ENCODE assay signal across 8 cellular contexts in genomic region chr7:140876519-140877248, GRCh38. TPM values are rescaled to one million over a fixed set of nuclear protein-coding genes. Genes with fewer than 3 reads are reported as not detected.
DNase-seq lines count a peak whose midpoint lies in the region; ATAC-seq and TF ChIP-seq lines count a peak whose summit lies in the region.

No MANE protein-coding gene starts in this region.

- H3K27ac ChIP-seq in vagina = no peak overlapping the region

- no peaks in the 10 kb centered on the region for H3K4me1 ChIP-seq in vagina

- intact Hi-C loops in vagina (cut with DNase I) = no loop called here

- H3K27me3 ChIP-seq in vagina = no peaks in the 10 kb centered on the region

- no peaks in the 10 kb centered on the region for H3K36me3 ChIP-seq in vagina

- in situ Hi-C loops in ACHN (cut with HindIII; ENCODE audit: low pct_ligation_motif_present, low pct_unique_long_range_greater_than_20kb, low sequenced_read_pairs) = no loop called here

- H3K9me3 ChIP-seq in vagina = no peaks in the 10 kb centered on the region

- TF ChIP-seq CTCF in cardiac fibroblast (IDR thresholded peaks at IDR 0.05; ENCODE audit: low read depth, low read length) (no peak), vagina (IDR thresholded peaks at IDR 0.05) (no peak)

- H3K4me3 ChIP-seq in cardiac fibroblast (replicated peaks in 1 of 2; ENCODE audit: low read depth in 2 of 2, low read length in 2 of 2) = no peak overlapping the region
- no peak overlapping the region for H3K4me3 ChIP-seq in vagina

- peak; percentile 79 for DNase-seq in ACHN
- peak; percentile 60 to 79 for DNase-seq in cardiac fibroblast (ENCODE audit: low read depth in 2 of 2)
- no peak for DNase-seq in activated effector memory CD4-positive, alpha-beta T cell treated with Interleukin-2 at 50 U/mL for 16 hours
- DNase-seq in activated CD4-positive, alpha-beta T cell treated with anti-CD3 and anti-CD28 coated beads, Interleukin-2, amount 50 U/mL, for 1 hour = no peak
- DNase-seq in NCI-H1930 (lab: John Stamatoyannopoulos, UW) = no peak
- no peak for DNase-seq in vagina (ENCODE audit: extremely low spot score in 2 of 2)

- no peak for TF ChIP-seq POLR2A in vagina (IDR thresholded peaks at IDR 0.05)

- ATAC-seq in GM19452 (IDR thresholded peaks at IDR 0.05; ENCODE audit: unreplicated experiment) = peak; percentile 90
- peak; percentile 84 for ATAC-seq in HG03457 (IDR thresholded peaks at IDR 0.05; ENCODE audit: unreplicated experiment)

RNA-seq across cellular contexts. Expression of gene BRAF, which starts 48.0 kb away (rescaled TPM):
- 52.8 TPM for total RNA-seq in vagina

Comparison
In these comparisons a context has a peak if more than half of its experiments do, and no peak if none do; other contexts are left out.
1. DNase-seq: peak in ACHN (single experiment) and cardiac fibroblast (2 of 2); none in activated effector memory CD4-positive, alpha-beta T cell treated with Interleukin-2 at 50 U/mL for 16 hours (single experiment), activated CD4-positive, alpha-beta T cell treated with anti-CD3 and anti-CD28 coated beads, Interleukin-2, amount 50 U/mL, for 1 hour (single experiment), NCI-H1930 (0 of 2) and vagina (0 of 2).